Comparison of ENCODE assay signal across 13 cellular contexts in the genomic region with DNA sequence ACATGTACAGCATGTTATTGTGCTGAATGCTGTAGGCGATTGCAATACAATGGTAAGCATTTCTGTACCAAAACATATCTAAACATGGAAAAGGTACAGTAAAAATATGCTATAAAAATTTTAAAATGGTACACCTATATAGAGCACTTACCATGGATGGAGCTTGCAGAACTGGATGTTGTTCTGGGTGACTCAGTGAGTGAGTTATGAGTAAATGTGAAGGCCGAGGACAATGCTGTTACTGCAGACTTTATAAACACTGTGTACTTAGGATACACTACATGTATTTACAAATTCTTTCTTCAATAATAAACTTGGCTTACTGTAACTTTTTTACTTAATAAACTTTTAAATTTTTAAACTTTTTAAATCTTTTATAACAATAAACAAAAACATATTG.
"Had no signal": no experiment of that assay in that cellular context is flagged by ENCODE, and none has a peak within 500 bp of the region (broad histone marks: within the 10 kb centered on the region; RNA-seq: fewer than 3 reads in every experiment).

No MANE protein-coding gene starts in this region.

- H3K9me3 ChIP-seq: adrenal gland, pancreas, testis had no signal

- H3K27ac Mint-ChIP-seq: activated CD8-positive, alpha-beta T cell treated with anti-CD3 and anti-CD28 coated beads, Interleukin-2, amount 10 ng/mL, durations not matched to agents 7 days and 5 days; activated naive CD4-positive, alpha-beta T cell treated with anti-CD3 and anti-CD28 coated beads, Interleukin-2, amount 10 ng/mL, durations not matched to agents 7 days and 5 days; naive B cell; stimulated activated naive CD8-positive, alpha-beta T cell treated with anti-CD3 and anti-CD28 coated beads, Interleukin-15, Interleukin-2, amounts not matched to agents 100 ng/mL and 50 ng/mL, for 24 hours; T-cell had no signal

- H3K9me3 Mint-ChIP-seq: activated naive CD4-positive, alpha-beta T cell treated with anti-CD3 and anti-CD28 coated beads, Interleukin-2, amount 10 ng/mL, durations not matched to agents 7 days and 5 days; naive B cell; stimulated activated naive CD8-positive, alpha-beta T cell treated with anti-CD3 and anti-CD28 coated beads, Interleukin-15, Interleukin-2, amounts not matched to agents 100 ng/mL and 50 ng/mL, for 24 hours; T-cell had no signal

- H3K36me3 Mint-ChIP-seq: activated naive CD4-positive, alpha-beta T cell treated with anti-CD3 and anti-CD28 coated beads, Interleukin-2, amount 10 ng/mL, durations not matched to agents 7 days and 5 days; naive B cell; T-cell had no signal

- ATAC-seq: activated CD8-positive, alpha-beta T cell treated with anti-CD3 and anti-CD28 coated beads, Interleukin-2, amount 10 ng/mL, durations not matched to agents 7 days and 5 days; pancreas; T-cell had no signal

- H3K79me2 ChIP-seq: hepatocyte had no signal

- H3K4me2 ChIP-seq: hepatocyte had no signal

- H3K36me3 ChIP-seq: adrenal gland, pancreas had no signal

- H3K27me3 ChIP-seq: adrenal gland, hepatocyte, pancreas, testis had no signal

- DNase-seq: activated CD4-positive, alpha-beta T cell treated with anti-CD3 and anti-CD28 coated beads for 4 hours; activated CD8-positive, alpha-beta memory T cell treated with anti-CD3 and anti-CD28 coated beads, Interleukin-2, amount 50 U/mL, for 48 hours; activated CD8-positive, alpha-beta T cell treated with anti-CD3 and anti-CD28 coated beads, Interleukin-2, amount 10 ng/mL, durations not matched to agents 7 days and 5 days; activated naive CD4-positive, alpha-beta T cell treated with anti-CD3 and anti-CD28 coated beads, Interleukin-2, amount 10 ng/mL, durations not matched to agents 7 days and 5 days; adrenal gland; naive B cell; pancreas; stimulated activated CD4-positive, alpha-beta T cell treated with anti-CD3 and anti-CD28 coated beads, Interleukin-4, amount 100 ng/mL, for 1 hour; T-cell; T1000; testis had no signal

- H3K4me1 ChIP-seq: adrenal gland, pancreas, testis had no signal

- H3K4me3 Mint-ChIP-seq: activated CD8-positive, alpha-beta T cell treated with anti-CD3 and anti-CD28 coated beads, Interleukin-2, amount 10 ng/mL, durations not matched to agents 7 days and 5 days; activated naive CD4-positive, alpha-beta T cell treated with anti-CD3 and anti-CD28 coated beads, Interleukin-2, amount 10 ng/mL, durations not matched to agents 7 days and 5 days; naive B cell; stimulated activated naive CD8-positive, alpha-beta T cell treated with anti-CD3 and anti-CD28 coated beads, Interleukin-15, Interleukin-2, amounts not matched to agents 100 ng/mL and 50 ng/mL, for 24 hours; T-cell had no signal

- H3K27me3 Mint-ChIP-seq: activated naive CD4-positive, alpha-beta T cell treated with anti-CD3 and anti-CD28 coated beads, Interleukin-2, amount 10 ng/mL, durations not matched to agents 7 days and 5 days; naive B cell; T-cell had no signal

- H3K4me3 ChIP-seq: adrenal gland, hepatocyte, pancreas, testis had no signal

- H3K27ac ChIP-seq: adrenal gland, hepatocyte, pancreas, testis had no signal

- H2AFZ ChIP-seq: hepatocyte had no signal

- H3K4me1 Mint-ChIP-seq: activated naive CD4-positive, alpha-beta T cell treated with anti-CD3 and anti-CD28 coated beads, Interleukin-2, amount 10 ng/mL, durations not matched to agents 7 days and 5 days; naive B cell; T-cell had no signal
